ENCODE assay signal across 9 cellular contexts in genomic region chr4:139175647-139176298, GRCh38.
A peak's percentile ranks its signal among the peaks of the same experiment; 100 is the strongest.
DNase-seq lines count a peak whose midpoint lies in the region; ATAC-seq, FAIRE-seq and TF ChIP-seq lines count a peak whose summit lies in the region.
"Had no signal": no experiment of that assay in that cellular context is flagged by ENCODE, and none has a peak within 500 bp of the region (broad histone marks: within the 10 kb centered on the region; RNA-seq: fewer than 3 reads in every experiment).

No MANE protein-coding gene starts in this region.

- no peak for FAIRE-seq in D721Med (lab: Jason Lieb, UNC)
- FAIRE-seq: islet of Langerhans had no signal

- peak overlapping the region; percentile 93 for H3K4me3 ChIP-seq in endocrine pancreas (ENCODE audit: control insufficient read depth, insufficient read depth, low read length)

- H3K9me3 Mint-ChIP-seq in nephron = no peaks in the 10 kb centered on the region

- POLR2A ChIA-PET in RWPE1 (lab: Yijun Ruan, JAX; ENCODE audit: low non-redundant PET) = interaction anchor here (1.0 kb wide), 1 partner anchor 380 kb away, joined by 3 read pairs; the partner anchor contains the start of gene SETD7

- H3K27ac Mint-ChIP-seq in nephron = peak overlapping the region; percentile 20 to 86 (median 76)

- H3K9me3 ChIP-seq in endocrine pancreas (ENCODE audit: control insufficient read depth, low read length) = no peaks in the 10 kb centered on the region

- CTCF ChIA-PET in RWPE1 (lab: Yijun Ruan, JAX) = interaction anchor here (0.7 to 1.6 kb wide), 4 partner anchors 8 to 145 kb away, joined by 3 to 7 read pairs (median 5); no protein-coding TSS in a partner anchor

- H3K4me1 ChIP-seq in endocrine pancreas (ENCODE audit: control insufficient read depth, insufficient read depth, low read length) = peaks cover 5% of the 10 kb centered on the region

- H3K4me1 Mint-ChIP-seq in nephron = peaks cover 11% of the 10 kb centered on the region

- H3K27me3 ChIP-seq in endocrine pancreas (ENCODE audit: control insufficient read depth, insufficient read depth, low read length) = no peaks in the 10 kb centered on the region

- no peaks in the 10 kb centered on the region for H3K36me3 ChIP-seq in endocrine pancreas (ENCODE audit: control insufficient read depth, insufficient read depth, low read length)

- no peaks in the 10 kb centered on the region for H3K36me3 Mint-ChIP-seq in nephron (ENCODE audit: low read depth)

- H3K27me3 Mint-ChIP-seq in nephron (ENCODE audit: low read depth) = peaks cover 18% of the 10 kb centered on the region

- peak overlapping the region; percentile 98 for H3K27ac ChIP-seq in RWPE1

- TF ChIP-seq CTCF in RWPE1 (conservative IDR thresholded peaks at IDR 0.05; ENCODE audit: low read depth) (no peak), nephron (IDR thresholded peaks at IDR 0.05; ENCODE audit: unreplicated experiment in 3 of 3) (no peak), D721Med (IDR thresholded peaks at IDR 0.05; ENCODE audit: insufficient read depth, missing control alignments) (no peak)

- no peak for ATAC-seq in GM19328 (IDR thresholded peaks at IDR 0.05; ENCODE audit: unreplicated experiment)

- peak overlapping the region; percentile 95 to 97 (median 96) for H3K4me3 Mint-ChIP-seq in nephron

- peak; percentile 1 to 10 for DNase-seq in stimulated activated CD4-positive, alpha-beta T cell treated with anti-CD3 and anti-CD28 coated beads, Interleukin-15, amount 100 ng/mL, for 1 hour (ENCODE audit: low read depth in 1 of 2, low spot score in 1 of 2)
- no peak for DNase-seq in stimulated activated CD4-positive, alpha-beta T cell treated with anti-CD3 and anti-CD28 coated beads, Interleukin-1b, Interleukin-23, amount 100 ng/mL, for 48 hours
- no peak for DNase-seq in RWPE1 (ENCODE audit: low spot score)
- DNase-seq in T-helper 9 cell = no peak
- DNase-seq in D721Med (ENCODE audit: insufficient read length, low spot score) = no peak

- H3K9ac ChIP-seq in endocrine pancreas (ENCODE audit: control insufficient read depth, insufficient read depth, low read length) = peak overlapping the region; percentile 62

Comparison
In these comparisons a context has a peak if more than half of its experiments do, and no peak if none do; other contexts are left out.
1. DNase-seq: peak in stimulated activated CD4-positive, alpha-beta T cell treated with anti-CD3 and anti-CD28 coated beads, Interleukin-15, amount 100 ng/mL, for 1 hour (2 of 2); none in stimulated activated CD4-positive, alpha-beta T cell treated with anti-CD3 and anti-CD28 coated beads, Interleukin-1b, Interleukin-23, amount 100 ng/mL, for 48 hours (single experiment), RWPE1 (single experiment), T-helper 9 cell (single experiment) and D721Med (single experiment).